9 cellular contexts compared by ENCODE assay signal in genomic region chr2:144595686-144596073, GRCh38.
A peak's percentile ranks its signal among the peaks of the same experiment; 100 is the strongest.
DNase-seq lines count a peak whose midpoint lies in the region; ATAC-seq and TF ChIP-seq lines count a peak whose summit lies in the region.
"Had no signal": no experiment of that assay in that cellular context is flagged by ENCODE, and none has a peak within 500 bp of the region (broad histone marks: within the 10 kb centered on the region; RNA-seq: fewer than 3 reads in every experiment).

No MANE protein-coding gene starts in this region.

- DNase-seq in NCI-H510A treated with DMSO at 0.1 percent for 48 hours (lab: John Stamatoyannopoulos, UW) (peak; percentile 21), NCI-H510A (lab: John Stamatoyannopoulos, UW) (no peak), NAMALWA (ENCODE audit: low spot score) (peak; percentile 71), germinal center (ENCODE audit: low spot score) (peak; percentile 42), thoracic aorta (ENCODE audit: low spot score) (no peak), NCI-H2081 (lab: John Stamatoyannopoulos, UW) (no peak), NCI-H82 (lab: John Stamatoyannopoulos, UW) (no peak), uterus (no peak)
- DNase-seq: cerebellar nuclear complex had no signal

- H3K4me3 ChIP-seq in thoracic aorta = peak overlapping the region; percentile 58
- no peak overlapping the region for H3K4me3 ChIP-seq in uterus

- no peak for ATAC-seq in thoracic aorta (ENCODE audit: insufficient number of reproducible peaks, low FRiP score, low read depth)

- H3K9me3 ChIP-seq in thoracic aorta (no peaks in the 10 kb centered on the region), uterus (no peaks in the 10 kb centered on the region)

- H3K27ac ChIP-seq in thoracic aorta (peak overlapping the region; percentile 40 to 69), uterus (no peak overlapping the region)

- H3K36me3 ChIP-seq in thoracic aorta (no peaks in the 10 kb centered on the region), uterus (no peaks in the 10 kb centered on the region)

- TF ChIP-seq POLR2A in uterus (IDR thresholded peaks at IDR 0.05) = no peak

- H3K27me3 ChIP-seq in thoracic aorta (replicated peaks; ENCODE audit: insufficient read depth) (no peaks in the 10 kb centered on the region), uterus (no peaks in the 10 kb centered on the region)

- intact Hi-C loops in uterus (cut with DNase I; ENCODE audit: low total_unique reads) = no loop called here

- H3K4me1 ChIP-seq in thoracic aorta (ENCODE audit: control insufficient read depth in 1 of 2, low read depth in 2 of 2) = peaks cover 11 to 19% of the 10 kb centered on the region in 2 donors
- no peaks in the 10 kb centered on the region for H3K4me1 ChIP-seq in uterus

- no peak for TF ChIP-seq CTCF in thoracic aorta (IDR thresholded peaks at IDR 0.05)
- no peak for TF ChIP-seq CTCF in uterus (IDR thresholded peaks at IDR 0.05)

Comparison
In these comparisons a context has a peak if more than half of its experiments do, and no peak if none do; other contexts are left out.
1. DNase-seq: peak in NCI-H510A treated with DMSO at 0.1 percent for 48 hours (single experiment), NAMALWA (single experiment) and germinal center (single experiment); none in NCI-H510A (single experiment), thoracic aorta (single experiment), NCI-H2081 (0 of 2), NCI-H82 (single experiment) and uterus (0 of 2).
2. H3K27ac ChIP-seq: peak in thoracic aorta (2 of 2); none in uterus (0 of 2).